In the genomic region with DNA sequence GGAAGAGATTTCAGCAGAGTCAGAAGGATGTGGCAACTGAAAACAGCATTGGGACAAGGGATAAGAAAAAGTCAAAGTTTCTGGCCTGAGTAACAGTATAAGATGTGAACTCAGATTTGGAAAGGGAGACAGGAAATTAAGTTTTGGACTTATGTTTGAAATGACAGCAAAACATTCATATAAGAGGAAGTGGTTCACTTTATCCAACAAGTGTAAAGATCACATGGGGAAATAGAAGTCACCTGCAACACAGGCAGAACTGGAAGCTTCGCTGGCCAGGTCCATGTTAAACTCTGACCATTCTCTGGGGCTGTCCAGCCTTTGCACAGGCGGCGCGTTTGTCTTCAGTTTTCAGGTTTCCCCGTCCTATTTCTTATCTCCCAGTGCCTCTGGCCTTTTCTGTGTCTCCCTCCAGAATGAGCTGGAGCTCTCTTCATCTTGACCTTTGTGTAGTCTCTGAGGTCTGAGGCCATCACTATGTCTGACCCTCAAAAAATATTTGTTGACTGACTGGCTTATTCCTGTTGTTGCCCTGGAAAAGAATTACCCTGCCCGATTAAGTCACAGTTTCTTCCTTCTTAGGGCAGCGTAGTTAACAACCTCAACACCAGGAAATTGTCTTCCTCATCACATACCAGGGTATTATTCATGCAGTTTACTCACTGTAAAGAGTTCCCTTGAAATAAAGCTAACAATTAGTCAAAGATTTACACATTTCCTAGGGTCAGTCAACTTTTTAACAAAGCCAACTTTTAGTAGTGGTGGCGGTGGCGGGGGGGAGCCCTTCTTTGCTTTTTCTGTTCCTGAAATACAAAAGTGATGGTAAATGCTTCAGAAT, we compare ENCODE assay signal across 8 cellular contexts. TPM values are rescaled to one million over a fixed set of nuclear protein-coding genes. Genes with fewer than 3 reads are reported as not detected.
DNase-seq lines count a peak whose midpoint lies in the region; ATAC-seq lines count a peak whose summit lies in the region.

No MANE protein-coding gene starts in this region.

- H3K18ac ChIP-seq in mesendoderm (ENCODE audit: low read length): peak overlapping the region; percentile 78

- peak overlapping the region; percentile 58 for H3K4me2 ChIP-seq in mesendoderm (ENCODE audit: low read length)

- H3K4me3 ChIP-seq in mesendoderm (ENCODE audit: low read length): no peak overlapping the region

- ATAC-seq in HG03469 (IDR thresholded peaks at IDR 0.05; ENCODE audit: unreplicated experiment): no peak
- no peak for ATAC-seq in HG02885 (IDR thresholded peaks at IDR 0.05; ENCODE audit: poor library complexity, unreplicated experiment)

- peak overlapping the region; percentile 27 for H3K9ac ChIP-seq in mesendoderm (ENCODE audit: low read length)

- H2BK5ac ChIP-seq in mesendoderm (ENCODE audit: low read length): no peak overlapping the region

- no peak overlapping the region for H2AK5ac ChIP-seq in mesendoderm (ENCODE audit: low read length)

- H3K23ac ChIP-seq in mesendoderm (ENCODE audit: low read length): no peak overlapping the region

- H2BK120ac ChIP-seq in mesendoderm (ENCODE audit: low read depth, low read length): peak overlapping the region; percentile 83

- peaks cover 61% of the 10 kb centered on the region for H3K4me1 Mint-ChIP-seq in dendritic cell treated with granulocyte-macrophage colony-stimulating factor and Interleukin-4, amounts not matched to agents 40 ng/mL and 50 ng/mL, for 4 days (ENCODE audit: low read depth)

- no peak overlapping the region for H4K5ac ChIP-seq in mesendoderm (ENCODE audit: low read length)

- no peak overlapping the region for H4K8ac ChIP-seq in mesendoderm (ENCODE audit: low read depth, low read length)

- H3K36me3 Mint-ChIP-seq in dendritic cell treated with granulocyte-macrophage colony-stimulating factor and Interleukin-4, amounts not matched to agents 40 ng/mL and 50 ng/mL, for 4 days (ENCODE audit: low read depth): peaks cover 6% of the 10 kb centered on the region

- no peak overlapping the region for H2BK15ac ChIP-seq in mesendoderm (replicated peaks; ENCODE audit: low read depth)

- DNase-seq in NOMO-1 treated with DMSO at 0.1 percent for 48 hours (lab: John Stamatoyannopoulos, UW; ENCODE audit: unreplicated experiment) (peak; percentile 71), NOMO-1 treated with dmso at 0.1 percent for 144 hours (lab: John Stamatoyannopoulos, UW; ENCODE audit: unreplicated experiment) (no peak), RKO (ENCODE audit: low spot score) (peak; percentile 99), mesendoderm (peak; percentile 42), NCI-H524 treated with DMSO at 0.1 percent for 48 hours (lab: John Stamatoyannopoulos, UW) (no peak)

- H3K9me3 Mint-ChIP-seq in dendritic cell treated with granulocyte-macrophage colony-stimulating factor and Interleukin-4, amounts not matched to agents 40 ng/mL and 50 ng/mL, for 4 days: no peaks in the 10 kb centered on the region

- no peaks in the 10 kb centered on the region for H3K27me3 ChIP-seq in mesendoderm (ENCODE audit: insufficient read depth, low read length, poor library complexity)

- H3K27me3 Mint-ChIP-seq in dendritic cell treated with granulocyte-macrophage colony-stimulating factor and Interleukin-4, amounts not matched to agents 40 ng/mL and 50 ng/mL, for 4 days: no peaks in the 10 kb centered on the region

- H3K79me1 ChIP-seq in mesendoderm (ENCODE audit: low read length): peaks cover 3% of the 10 kb centered on the region

- no peaks in the 10 kb centered on the region for H3K36me3 ChIP-seq in mesendoderm (ENCODE audit: control insufficient read depth, insufficient read depth, low read length)

- H3K4ac ChIP-seq in mesendoderm (ENCODE audit: low read depth, low read length): no peak overlapping the region

- H3K79me2 ChIP-seq in mesendoderm (ENCODE audit: control insufficient read depth, insufficient read depth, low read length): peaks cover 16% of the 10 kb centered on the region

- H3K4me3 Mint-ChIP-seq in dendritic cell treated with granulocyte-macrophage colony-stimulating factor and Interleukin-4, amounts not matched to agents 40 ng/mL and 50 ng/mL, for 4 days: peak overlapping the region; percentile 71

- H3K27ac ChIP-seq in mesendoderm (ENCODE audit: low read depth, low read length): peak overlapping the region; percentile 29

- WGBS in mesendoderm (ENCODE audit: extremely low coverage, insufficient coverage, low lambda C conversion rate): no CpG with 5 or more reads among the region's 9 CpGs

- H3K56ac ChIP-seq in mesendoderm (ENCODE audit: low read length): peak overlapping the region; percentile 65

- peak overlapping the region; percentile 90 for H3K27ac Mint-ChIP-seq in dendritic cell treated with granulocyte-macrophage colony-stimulating factor and Interleukin-4, amounts not matched to agents 40 ng/mL and 50 ng/mL, for 4 days

- peaks cover 8% of the 10 kb centered on the region for H3K4me1 ChIP-seq in mesendoderm (ENCODE audit: control insufficient read depth, low read depth, low read length)

- intact Hi-C loops in dendritic cell treated with granulocyte-macrophage colony-stimulating factor and Interleukin-4, amounts not matched to agents 40 ng/mL and 50 ng/mL, for 4 days (cut with micrococcal nuclease): loop anchor here (2.0 kb wide), 1 partner anchor 13 kb away; no protein-coding TSS in a partner anchor

RNA-seq across cellular contexts. Expression of a gene that starts 1.0 kb away (rescaled TPM):
- polyA plus RNA-seq in mesendoderm (2013, experiment 1 of 2): 9.0 TPM
- polyA plus RNA-seq in mesendoderm (2013, experiment 2 of 2): 8.1 TPM

Comparison
In these comparisons a context has a peak if more than half of its experiments do, and no peak if none do; other contexts are left out.
1. DNase-seq: peak in NOMO-1 treated with DMSO at 0.1 percent for 48 hours (single experiment), RKO (single experiment) and mesendoderm (single experiment); none in NOMO-1 treated with dmso at 0.1 percent for 144 hours (single experiment) and NCI-H524 treated with DMSO at 0.1 percent for 48 hours (single experiment).